In the genomic region with DNA sequence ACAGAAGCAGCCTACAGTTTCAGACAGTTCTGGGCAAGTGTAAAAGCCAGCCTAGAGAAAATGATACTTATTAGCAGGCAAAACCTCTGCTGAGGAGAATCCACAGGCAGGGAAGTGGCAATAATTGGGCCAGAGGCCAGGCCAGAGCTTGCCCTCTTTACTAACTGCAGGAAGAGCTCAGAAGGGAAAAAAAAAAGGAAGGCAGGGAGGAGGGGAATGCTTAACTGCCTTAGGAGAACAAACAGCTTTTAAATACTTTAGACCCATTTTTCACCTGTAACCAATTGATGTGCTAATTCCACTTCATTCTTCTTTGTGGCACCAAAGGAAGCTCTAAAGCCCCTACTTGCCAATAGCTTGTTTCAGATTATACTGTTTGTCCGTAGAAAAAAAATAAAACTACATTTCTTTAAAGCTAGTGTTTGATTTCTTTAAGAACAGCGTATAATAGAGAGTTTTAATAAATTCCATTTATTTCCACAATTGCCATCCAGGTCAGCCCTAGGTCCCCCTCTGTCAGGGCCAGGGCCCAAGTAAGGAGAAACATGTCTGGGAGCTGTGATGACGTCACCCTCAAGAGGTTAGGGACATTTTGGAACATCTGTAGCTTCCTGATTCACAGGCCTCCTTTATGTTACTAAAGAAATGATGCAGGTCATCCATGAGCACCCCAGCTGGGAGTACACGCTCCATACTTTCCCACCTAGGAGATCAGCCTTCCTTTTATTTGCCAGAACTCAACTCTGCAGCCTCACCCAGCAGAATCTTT, we compare ENCODE assay signal across 24 cellular contexts.
DNase-seq lines count a peak whose midpoint lies in the region; ATAC-seq, FAIRE-seq and TF ChIP-seq lines count a peak whose summit lies in the region.
"Had no signal": no experiment of that assay in that cellular context is flagged by ENCODE, and none has a peak within 500 bp of the region (broad histone marks: within the 10 kb centered on the region; RNA-seq: fewer than 3 reads in every experiment).

No MANE protein-coding gene starts in this region.

- no peak overlapping the region for H3K9ac ChIP-seq in K562 (ENCODE audit: insufficient read depth in 1 of 2, low read depth in 2 of 2, low read length in 2 of 2)

- no TSS peak for BruUV-seq in K562 (replicated peaks; lab: Mats Ljungman, UMichigan)

- H3K79me2 ChIP-seq in K562 (ENCODE audit: control insufficient read depth, insufficient read depth, low read length): no peaks in the 10 kb centered on the region

- no peak overlapping the region for H3K27ac ChIP-seq in K562 (ENCODE audit: extremely low read depth, low read depth, low read length)
- H3K27ac ChIP-seq in prostate gland: no peak overlapping the region
- H3K27ac ChIP-seq: right atrium auricular region, transverse colon had no signal

- H3K4me3 ChIP-seq in K562 (no peak overlapping the region), prostate gland (no peak overlapping the region)
- H3K4me3 ChIP-seq: right atrium auricular region, transverse colon had no signal

- CTCF ChIA-PET in K562 (lab: Yijun Ruan, JAX; ENCODE audit: low intra/inter-chr PET ratio): no interaction called here

- DNase-seq in Ammon's horn (ENCODE audit: low spot score) (peak; percentile 32), M059J (ENCODE audit: low read depth) (peak; percentile 74), K562 (ENCODE audit: extremely low read depth in 1 of 4, low spot score in 3 of 4) (no peak), medulla oblongata (ENCODE audit: extremely low spot score) (peak; percentile 49), prostate gland (ENCODE audit: low spot score) (no peak), SKM-1 treated with dmso at 0.1 percent for 144 hours (lab: John Stamatoyannopoulos, UW; ENCODE audit: unreplicated experiment) (no peak)
- DNase-seq in activated naive CD4-positive, alpha-beta T cell (lab: John Stamatoyannopoulos, UW): no peak
- DNase-seq: activated CD4-positive, alpha-beta T cell treated with anti-CD3 and anti-CD28 coated beads, Interleukin-2, amount 10 ng/mL, durations not matched to agents 24 days and 14 days; activated CD8-positive, alpha-beta memory T cell treated with anti-CD3 and anti-CD28 coated beads, Interleukin-2, amount 50 U/mL, for 4 hours; activated effector memory CD4-positive, alpha-beta T cell treated with anti-CD3 and anti-CD28 coated beads, Interleukin-2, amount 50 U/mL, for 16 hours; cerebellar nuclear complex; DMS153; effector memory CD8-positive, alpha-beta T cell; H7; NCI-H2171 treated with DMSO at 0.1 percent for 48 hours; NCI-H82; stimulated activated CD4-positive, alpha-beta T cell treated with anti-CD3 and anti-CD28 coated beads, Interleukin-15, amount 100 ng/mL, for 24 hours; stimulated activated naive CD4-positive, alpha-beta T cell treated with Interleukin-2 at 50 U/mL for 16 hours; transverse colon had no signal

- H2AFZ ChIP-seq in K562 (ENCODE audit: low read depth, low read length): no peak overlapping the region

- POLR2A ChIA-PET in K562 (lab: Yijun Ruan, JAX): interaction anchor here (0.6 to 0.9 kb wide), 2 partner anchors 12 to 271 kb away, joined by 3 to 4 read pairs; no protein-coding TSS in a partner anchor

- no peaks in the 10 kb centered on the region for H3K36me3 ChIP-seq in K562 (ENCODE audit: control insufficient read depth, insufficient read depth, low read length)
- H3K36me3 ChIP-seq in prostate gland: no peaks in the 10 kb centered on the region
- H3K36me3 ChIP-seq: right atrium auricular region, transverse colon had no signal

- H3K27me3 ChIP-seq in K562 (ENCODE audit: control insufficient read depth in 2 of 2, insufficient read depth in 2 of 2, low read length in 2 of 2) (no peaks in the 10 kb centered on the region), prostate gland (replicated peaks; ENCODE audit: insufficient read depth) (no peaks in the 10 kb centered on the region)
- H3K27me3 ChIP-seq: right atrium auricular region, transverse colon had no signal

- H3K9me3 ChIP-seq in K562 (replicated peaks; ENCODE audit: control insufficient read depth, insufficient read depth, low read depth, low read length) (no peaks in the 10 kb centered on the region), prostate gland (no peaks in the 10 kb centered on the region)
- H3K9me3 ChIP-seq: transverse colon had no signal

- no peak for TF ChIP-seq RAD21 in K562 (CRISPR knock-in tag; conservative IDR thresholded peaks at IDR 0.05 in 1 of 2, IDR thresholded peaks at IDR 0.05 in 1 of 2)

- TF ChIP-seq POLR2A in K562 (conservative IDR thresholded peaks at IDR 0.05) (no peak), prostate gland (IDR thresholded peaks at IDR 0.05) (no peak)

- no peak for TF ChIP-seq CTCF in K562 (IDR thresholded peaks at IDR 0.05 in 2 of 3, conservative IDR thresholded peaks at IDR 0.05 in 1 of 3; ENCODE audit: insufficient read depth in 2 of 3, low read depth in 1 of 3, low read length in 3 of 3)
- TF ChIP-seq CTCF in prostate gland (IDR thresholded peaks at IDR 0.05): no peak

- H3K4me1 ChIP-seq in K562 (replicated peaks in 1 of 2; ENCODE audit: control insufficient read depth in 2 of 2, insufficient read depth in 2 of 2, low read length in 2 of 2): no peaks in the 10 kb centered on the region
- H3K4me1 ChIP-seq in prostate gland (replicated peaks): no peaks in the 10 kb centered on the region
- H3K4me1 ChIP-seq: right atrium auricular region, transverse colon had no signal

- in situ Hi-C loops in K562 (cut with MboI): no loop called here

- intact Hi-C loops in K562 (cut with micrococcal nuclease) (no loop called here), prostate gland (cut with DNase I) (no loop called here)

- H3K9me1 ChIP-seq in K562 (ENCODE audit: control insufficient read depth, insufficient read depth, low read length): no peaks in the 10 kb centered on the region

- ATAC-seq in K562 (no peak), HG03342 (IDR thresholded peaks at IDR 0.05; ENCODE audit: unreplicated experiment) (no peak)
- ATAC-seq: effector memory CD8-positive, alpha-beta T cell had no signal

- no peak for FAIRE-seq in K562 (lab: Jason Lieb, UNC)
- FAIRE-seq: GM18507, RCC 7860, TTC549 had no signal

- no peak for TF ChIP-seq EP300 in K562 (IDR thresholded peaks at IDR 0.05; ENCODE audit: low read length)

- H4K20me1 ChIP-seq in K562 (replicated peaks; ENCODE audit: control insufficient read depth, insufficient read depth, low read length): no peaks in the 10 kb centered on the region

- H3K4me2 ChIP-seq in K562 (ENCODE audit: insufficient read depth, low read length): no peak overlapping the region

- WGBS in K562 (ENCODE audit: insufficient coverage, low coverage, missing lambda C conversion rate): 2% methylated on average over 4 of the region's 4 CpGs
- 85% methylated on average over 4 of the region's 4 CpGs for WGBS in prostate gland

TF ChIP-seq in K562, 482 proteins besides CTCF, POLR2A, EP300 and RAD21:
- TF ChIP-seq, protein P1, sequence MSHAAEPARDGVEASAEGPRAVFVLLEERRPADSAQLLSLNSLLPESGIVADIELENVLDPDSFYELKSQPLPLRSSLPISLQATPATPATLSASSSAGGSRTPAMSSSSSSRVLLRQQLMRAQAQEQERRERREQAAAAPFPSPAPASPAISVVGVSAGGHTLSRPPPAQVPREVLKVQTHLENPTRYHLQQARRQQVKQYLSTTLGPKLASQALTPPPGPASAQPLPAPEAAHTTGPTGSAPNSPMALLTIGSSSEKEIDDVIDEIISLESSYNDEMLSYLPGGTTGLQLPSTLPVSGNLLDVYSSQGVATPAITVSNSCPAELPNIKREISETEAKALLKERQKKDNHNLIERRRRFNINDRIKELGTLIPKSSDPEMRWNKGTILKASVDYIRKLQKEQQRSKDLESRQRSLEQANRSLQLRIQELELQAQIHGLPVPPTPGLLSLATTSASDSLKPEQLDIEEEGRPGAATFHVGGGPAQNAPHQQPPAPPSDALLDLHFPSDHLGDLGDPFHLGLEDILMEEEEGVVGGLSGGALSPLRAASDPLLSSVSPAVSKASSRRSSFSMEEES (CRISPR knock-in tag; IDR thresholded peaks at IDR 0.05): no peak
- TF ChIP-seq, protein P2, sequence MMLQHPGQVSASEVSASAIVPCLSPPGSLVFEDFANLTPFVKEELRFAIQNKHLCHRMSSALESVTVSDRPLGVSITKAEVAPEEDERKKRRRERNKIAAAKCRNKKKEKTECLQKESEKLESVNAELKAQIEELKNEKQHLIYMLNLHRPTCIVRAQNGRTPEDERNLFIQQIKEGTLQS (IDR thresholded peaks at IDR 0.05): peak; percentile 90
- TF ChIP-seq, protein P2 (CRISPR knock-in tag; conservative IDR thresholded peaks at IDR 0.05): no peak
- no peak for TF ChIP-seq HMG20A (CRISPR knock-in tag; conservative IDR thresholded peaks at IDR 0.05)
- TF ChIP-seq JUND (IDR thresholded peaks at IDR 0.05; ENCODE audit: borderline replicate concordance, low read depth, low read length): peak; percentile 53; the same call in 1 of the 2 replicates
- TF ChIP-seq JUND (tag; IDR thresholded peaks at IDR 0.05; ENCODE audit: borderline replicate concordance, low read depth, low read length): peak; percentile 45; the same call in 1 of the 3 replicates
- TF ChIP-seq JUN (IDR thresholded peaks at IDR 0.05; ENCODE audit: borderline replicate concordance, low read depth, low read length): 0 out of 2 replicates have a peak, but pooled peaks have one; percentile 23
- no peak for TF ChIP-seq JUN (CRISPR knock-in tag; IDR thresholded peaks at IDR 0.05; ENCODE audit: borderline replicate concordance)
- TF ChIP-seq CREM (IDR thresholded peaks at IDR 0.05; ENCODE audit: low read depth): 0 out of 2 replicates have a peak, but pooled peaks have one; percentile 9
- 0 out of 2 replicates have a peak, but pooled peaks have one; percentile 62 for TF ChIP-seq JUNB (CRISPR knock-in tag; conservative IDR thresholded peaks at IDR 0.05)
- no peak for TF ChIP-seq ATF1 (CRISPR knock-in tag; IDR thresholded peaks at IDR 0.05)
- peak; percentile 48; the same call in 1 of the 2 replicates for TF ChIP-seq ATF1 (tag; IDR thresholded peaks at IDR 0.05)
- peak; percentile 83 for TF ChIP-seq ATF7 (IDR thresholded peaks at IDR 0.05)
- no peak for TF ChIP-seq POLR2AphosphoS2 (IDR thresholded peaks at IDR 0.05; ENCODE audit: low read length)

Comparison
In these comparisons a context has a peak if more than half of its experiments do, and no peak if none do; other contexts are left out.
1. DNase-seq: peak in Ammon's horn (single experiment), M059J (single experiment) and medulla oblongata (single experiment); none in K562 (0 of 4), prostate gland (single experiment), SKM-1 treated with dmso at 0.1 percent for 144 hours (single experiment) and activated naive CD4-positive, alpha-beta T cell (0 of 4).